ENCODE assay signal across 20 cellular contexts in genomic region chr22:28711341-28711740, GRCh38. TPM values are rescaled to one million over a fixed set of nuclear protein-coding genes. Genes with fewer than 3 reads are reported as not detected.
A peak's percentile ranks its signal among the peaks of the same experiment; 100 is the strongest.
DNase-seq lines count a peak whose midpoint lies in the region; ATAC-seq, FAIRE-seq and TF ChIP-seq lines count a peak whose summit lies in the region.
"Had no signal": no experiment of that assay in that cellular context is flagged by ENCODE, and none has a peak within 500 bp of the region (broad histone marks: within the 10 kb centered on the region; RNA-seq: fewer than 3 reads in every experiment).

No MANE protein-coding gene starts in this region.

- intact Hi-C loops in PC-9 (cut with micrococcal nuclease; ENCODE audit: unreplicated experiment) = no loop called here
- intact Hi-C loops in gastrocnemius medialis (cut with DNase I; ENCODE audit: low total_unique reads) = no loop called here

- no peaks in the 10 kb centered on the region for H3K79me2 ChIP-seq in PC-9 (ENCODE audit: low read depth)

- peaks cover 7% of the 10 kb centered on the region; the same call in 1 of the 2 replicates for H3K36me3 ChIP-seq in PC-9 (ENCODE audit: low read depth)
- no peaks in the 10 kb centered on the region for H3K36me3 ChIP-seq in gastrocnemius medialis
- peaks cover 0 to 2% of the 10 kb centered on the region in 2 donors for H3K36me3 ChIP-seq in small intestine (ENCODE audit: control insufficient read depth in 2 of 2, insufficient read depth in 2 of 2, low read length in 2 of 2)
- H3K36me3 ChIP-seq: ovary had no signal

- H3K9me2 ChIP-seq in PC-9 (ENCODE audit: insufficient read depth) = no peaks in the 10 kb centered on the region

- 0 out of 2 replicates have a peak overlapping the region, but pooled peaks have one; percentile 56 for H3K27ac ChIP-seq in PC-9
- peak overlapping the region in 3 of 4 donors; percentile 37 to 54 (median 47) for H3K27ac ChIP-seq in gastrocnemius medialis
- H3K27ac ChIP-seq in small intestine (ENCODE audit: low read depth in 1 of 2, low read length in 1 of 2) = no peak overlapping the region

- ATAC-seq in gastrocnemius medialis = no peak
- ATAC-seq: GM23338; stimulated activated memory B cell treated with anti-CD40 and anti-IgM and Interleukin-4, amounts not matched to agents 10 μg/mL and 1 μg/mL and 100 μg/mL, for 72 hours; T-cell had no signal

- CTCF ChIA-PET in PC-9 (lab: Charles Lee) = no interaction called here

- no peak for TF ChIP-seq CTCF in PC-9 (conservative IDR thresholded peaks at IDR 0.05)
- TF ChIP-seq CTCF in fibroblast of the aortic adventitia (IDR thresholded peaks at IDR 0.05; ENCODE audit: insufficient read depth, low read length) = no peak
- TF ChIP-seq CTCF in gastrocnemius medialis (IDR thresholded peaks at IDR 0.05 in 4 of 5, conservative IDR thresholded peaks at IDR 0.05 in 1 of 5) = no peak

- H4K20me1 ChIP-seq in PC-9 (ENCODE audit: insufficient read depth) = no peaks in the 10 kb centered on the region

- POLR2A ChIA-PET in PC-9 (lab: Charles Lee; ENCODE audit: unreplicated experiment) = no interaction called here

- 41 to 88% (median 65%) methylated on average over 2 of the region's 2 CpGs for WGBS in small intestine, 3 donors

- H3K9me3 ChIP-seq in PC-9 (ENCODE audit: insufficient read depth, low read depth) = no peaks in the 10 kb centered on the region
- H3K9me3 ChIP-seq in gastrocnemius medialis = no peaks in the 10 kb centered on the region
- H3K9me3 ChIP-seq in small intestine (ENCODE audit: control insufficient read depth, low read depth) = no peaks in the 10 kb centered on the region
- H3K9me3 ChIP-seq: Caco-2, mucosa of descending colon, ovary, spleen had no signal

- FAIRE-seq in A204.1 (lab: Jason Lieb, UNC) (peak; percentile 30), small intestine (lab: Jason Lieb, UNC) (no peak)
- FAIRE-seq: colon had no signal

- TF ChIP-seq POLR2A in gastrocnemius medialis (IDR thresholded peaks at IDR 0.05) = no peak

- H2AFZ ChIP-seq in PC-9 = no peak overlapping the region
- H2AFZ ChIP-seq: GM23338 had no signal

- H3K4me3 ChIP-seq in PC-9 (no peak overlapping the region), fibroblast of the aortic adventitia (ENCODE audit: low read depth, low read length) (no peak overlapping the region), gastrocnemius medialis (no peak overlapping the region), small intestine (ENCODE audit: low read depth in 1 of 2, low read length in 2 of 2) (no peak overlapping the region)
- H3K4me3 ChIP-seq: GM23338, mucosa of descending colon, spleen had no signal

- H3F3A ChIP-seq in PC-9 (ENCODE audit: insufficient read depth, low read depth) = peaks cover 28% of the 10 kb centered on the region

- no TSS peak for BruUV-seq in PC-9 (replicated peaks; lab: Mats Ljungman, UMichigan)

- H3K4me2 ChIP-seq in PC-9 = no peak overlapping the region
- H3K4me2 ChIP-seq: GM23338 had no signal

- in situ Hi-C loops in gastrocnemius medialis (cut with MboI; ENCODE audit: low sequenced_read_pairs in 4 of 4) = no loop called here

- no peak for DNase-seq in PC-9
- peak; percentile 10 for DNase-seq in fibroblast of the aortic adventitia (ENCODE audit: low read depth)
- no peak for DNase-seq in gastrocnemius medialis
- no peak for DNase-seq in small intestine
- DNase-seq in activated naive CD4-positive, alpha-beta T cell (lab: John Stamatoyannopoulos, UW) = no peak
- DNase-seq in COLO829 (ENCODE audit: low spot score) = no peak
- no peak for DNase-seq in NCI-H446 treated with DMSO at 0.1 percent for 48 hours (lab: John Stamatoyannopoulos, UW)
- DNase-seq: activated CD4-positive, alpha-beta memory T cell treated with anti-CD3 and anti-CD28 coated beads, Interleukin-2, amount 10 ng/mL, durations not matched to agents 7 days and 5 days; amniotic stem cell; erythroblast; Karpas-422; mucosa of descending colon; spleen; T-cell had no signal

- H3K4me1 ChIP-seq in PC-9 (replicated peaks; ENCODE audit: insufficient read depth) (peaks cover 24% of the 10 kb centered on the region), gastrocnemius medialis (peaks cover 20 to 31% of the 10 kb centered on the region in 2 donors), small intestine (ENCODE audit: control insufficient read depth in 2 of 2, insufficient read depth in 1 of 2, low read depth in 1 of 2, low read length in 1 of 2) (no peaks in the 10 kb centered on the region)

- no peaks in the 10 kb centered on the region for H3K27me3 ChIP-seq in PC-9 (ENCODE audit: insufficient read depth, low read depth)
- no peaks in the 10 kb centered on the region for H3K27me3 ChIP-seq in gastrocnemius medialis
- no peaks in the 10 kb centered on the region for H3K27me3 ChIP-seq in small intestine (ENCODE audit: control insufficient read depth in 2 of 2, insufficient read depth in 2 of 2, low read length in 2 of 2)
- H3K27me3 ChIP-seq: ovary, spleen had no signal

RNA-seq across cellular contexts. Expression of gene CHEK2, which starts 30.3 kb away (rescaled TPM):
- total RNA-seq in PC-9 (2021) = 27.2 and 32.8 TPM in 2 replicates
- 17.1 and 22.2 TPM in 2 replicates for total RNA-seq in fibroblast of the aortic adventitia (ENCODE audit: low replicate concordance)
- total RNA-seq in gastrocnemius medialis = 1 to 10 TPM in 3 of 4 donors, under 1 TPM in 1; 0.58 to 5.7 (median 3.7) TPM
- 10 to 100 TPM in 1 of 3 donors, 1 to 10 TPM in 2; 6.5 to 21.5 (median 8.5) TPM for polyA plus RNA-seq in small intestine

RNA-seq across cellular contexts. Expression of gene HSCB, which starts 30.5 kb away (rescaled TPM):
- total RNA-seq in PC-9 (2021) (8.3 and 10.0 TPM in 2 replicates), fibroblast of the aortic adventitia (ENCODE audit: low replicate concordance) (15.0 and 28.5 TPM in 2 replicates), gastrocnemius medialis (10 to 100 TPM; 14.4 to 30.4 (median 22.9) TPM)
- 10 to 100 TPM; 19.2 to 21.2 (median 19.5) TPM for polyA plus RNA-seq in small intestine

RNA-seq across cellular contexts. Expression of gene TTC28, which starts 31.7 kb away (rescaled TPM):
- 6.7 and 8.5 TPM in 2 replicates for total RNA-seq in PC-9 (2021)
- total RNA-seq in fibroblast of the aortic adventitia (ENCODE audit: low replicate concordance) = 37.5 and 55.8 TPM in 2 replicates
- total RNA-seq in gastrocnemius medialis = 10 to 100 TPM in 2 of 4 donors, 1 to 10 TPM in 2; 6.3 to 18.1 (median 8.4) TPM
- polyA plus RNA-seq in small intestine = 1 to 10 TPM in 2 of 3 donors, under 1 TPM in 1; 0.45 to 6.3 (median 1.1) TPM

Comparison
In these comparisons a context has a peak if more than half of its experiments do, and no peak if none do; other contexts are left out.
1. H3K27ac ChIP-seq: peak in PC-9 (single experiment) and gastrocnemius medialis (3 of 4); none in small intestine (0 of 2).